ENCODE assay signal across 1 cellular context in genomic region chr1:157691285-157691920, GRCh38.
TF ChIP-seq lines count a peak whose summit lies in the region.

No MANE protein-coding gene starts in this region.

TF ChIP-seq in HCT116, 20 proteins besides CTCF, POLR2A, EP300 and RAD21 (continued from another document):
- TF ChIP-seq, protein P1, sequence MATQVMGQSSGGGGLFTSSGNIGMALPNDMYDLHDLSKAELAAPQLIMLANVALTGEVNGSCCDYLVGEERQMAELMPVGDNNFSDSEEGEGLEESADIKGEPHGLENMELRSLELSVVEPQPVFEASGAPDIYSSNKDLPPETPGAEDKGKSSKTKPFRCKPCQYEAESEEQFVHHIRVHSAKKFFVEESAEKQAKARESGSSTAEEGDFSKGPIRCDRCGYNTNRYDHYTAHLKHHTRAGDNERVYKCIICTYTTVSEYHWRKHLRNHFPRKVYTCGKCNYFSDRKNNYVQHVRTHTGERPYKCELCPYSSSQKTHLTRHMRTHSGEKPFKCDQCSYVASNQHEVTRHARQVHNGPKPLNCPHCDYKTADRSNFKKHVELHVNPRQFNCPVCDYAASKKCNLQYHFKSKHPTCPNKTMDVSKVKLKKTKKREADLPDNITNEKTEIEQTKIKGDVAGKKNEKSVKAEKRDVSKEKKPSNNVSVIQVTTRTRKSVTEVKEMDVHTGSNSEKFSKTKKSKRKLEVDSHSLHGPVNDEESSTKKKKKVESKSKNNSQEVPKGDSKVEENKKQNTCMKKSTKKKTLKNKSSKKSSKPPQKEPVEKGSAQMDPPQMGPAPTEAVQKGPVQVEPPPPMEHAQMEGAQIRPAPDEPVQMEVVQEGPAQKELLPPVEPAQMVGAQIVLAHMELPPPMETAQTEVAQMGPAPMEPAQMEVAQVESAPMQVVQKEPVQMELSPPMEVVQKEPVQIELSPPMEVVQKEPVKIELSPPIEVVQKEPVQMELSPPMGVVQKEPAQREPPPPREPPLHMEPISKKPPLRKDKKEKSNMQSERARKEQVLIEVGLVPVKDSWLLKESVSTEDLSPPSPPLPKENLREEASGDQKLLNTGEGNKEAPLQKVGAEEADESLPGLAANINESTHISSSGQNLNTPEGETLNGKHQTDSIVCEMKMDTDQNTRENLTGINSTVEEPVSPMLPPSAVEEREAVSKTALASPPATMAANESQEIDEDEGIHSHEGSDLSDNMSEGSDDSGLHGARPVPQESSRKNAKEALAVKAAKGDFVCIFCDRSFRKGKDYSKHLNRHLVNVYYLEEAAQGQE (IDR thresholded peaks at IDR 0.05; ENCODE audit: low read depth): no peak
- TF ChIP-seq TCF7L2 (IDR thresholded peaks at IDR 0.05; ENCODE audit: borderline replicate concordance, extremely low read depth, insufficient read depth, insufficient read length) (no peak), EZH2phosphoT487 (IDR thresholded peaks at IDR 0.05; ENCODE audit: borderline replicate concordance) (no peak), JUND (IDR thresholded peaks at IDR 0.05) (no peak), ZFX (IDR thresholded peaks at IDR 0.05) (no peak)
- TF ChIP-seq, protein P2, sequence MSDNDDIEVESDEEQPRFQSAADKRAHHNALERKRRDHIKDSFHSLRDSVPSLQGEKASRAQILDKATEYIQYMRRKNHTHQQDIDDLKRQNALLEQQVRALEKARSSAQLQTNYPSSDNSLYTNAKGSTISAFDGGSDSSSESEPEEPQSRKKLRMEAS (IDR thresholded peaks at IDR 0.05): no peak
- TF ChIP-seq, protein P3, sequence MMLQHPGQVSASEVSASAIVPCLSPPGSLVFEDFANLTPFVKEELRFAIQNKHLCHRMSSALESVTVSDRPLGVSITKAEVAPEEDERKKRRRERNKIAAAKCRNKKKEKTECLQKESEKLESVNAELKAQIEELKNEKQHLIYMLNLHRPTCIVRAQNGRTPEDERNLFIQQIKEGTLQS (IDR thresholded peaks at IDR 0.05): no peak
